Comparison of ENCODE assay signal across 8 cellular contexts in the genomic region with DNA sequence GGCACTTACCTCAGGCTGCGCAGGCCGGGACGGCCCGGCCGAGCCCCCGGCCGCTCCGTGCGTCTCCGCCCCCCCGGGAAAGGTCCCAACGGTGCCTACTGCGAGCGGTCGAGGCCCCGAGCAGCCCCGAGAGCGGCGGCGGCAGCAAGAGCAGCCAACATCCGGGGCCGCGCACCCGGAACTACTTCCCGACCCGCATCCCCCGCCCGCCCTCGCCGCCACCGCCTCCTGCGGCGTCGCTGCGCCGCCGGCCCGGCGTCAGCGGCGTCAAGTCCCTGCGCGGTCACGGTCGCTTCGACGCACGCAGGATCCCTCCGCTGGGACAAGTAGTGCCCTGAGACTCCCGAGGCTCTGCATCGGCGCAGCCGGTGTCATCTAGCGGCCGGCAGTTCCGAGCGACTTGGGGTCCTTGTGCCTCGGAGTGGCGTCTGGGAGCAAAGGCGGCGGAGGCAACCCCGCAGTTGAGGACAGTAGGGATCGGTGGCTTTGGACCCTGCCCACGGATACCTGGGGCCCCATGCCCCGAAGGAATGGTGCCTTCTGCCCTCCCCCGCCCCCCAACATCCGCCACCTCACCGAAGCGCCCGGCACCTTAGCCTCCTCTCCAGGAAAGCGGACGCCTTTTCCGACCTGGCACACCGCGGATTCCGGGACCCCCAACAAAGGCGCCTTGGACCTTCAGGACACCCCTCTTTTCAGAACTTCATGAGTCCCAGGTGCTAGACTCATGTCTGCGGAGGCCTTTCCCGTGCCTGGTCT. TPM values are rescaled to one million over a fixed set of nuclear protein-coding genes. Genes with fewer than 3 reads are reported as not detected.
DNase-seq lines count a peak whose midpoint lies in the region; ATAC-seq, FAIRE-seq and TF ChIP-seq lines count a peak whose summit lies in the region.

A gene (minus strand): TSS at position 186 of the 759 bp plus-strand sequence. CDS start 24,142 bp downstream, outside the sequence.

- H3K4me3 Mint-ChIP-seq in progenitor cell of endocrine pancreas (ENCODE audit: low read depth): peak within 1 kb of the TSS; percentile 84

- peak within 1 kb of the TSS; percentile 96 for H3K27ac Mint-ChIP-seq in progenitor cell of endocrine pancreas

- peak; percentile 84 for ATAC-seq in HG02798 (IDR thresholded peaks at IDR 0.05; ENCODE audit: poor library complexity, unreplicated experiment)
- ATAC-seq in upper lobe of right lung: peak; percentile 98

- H3K4me1 ChIP-seq in left ventricle myocardium inferior: peaks cover 62% of the 10 kb centered on the region
- peaks cover 26% of the 10 kb centered on the region for H3K4me1 ChIP-seq in upper lobe of right lung

- no peaks in the 10 kb centered on the region for H3K9me3 Mint-ChIP-seq in progenitor cell of endocrine pancreas (ENCODE audit: low read depth)

- no peaks in the 10 kb centered on the region for H3K27me3 Mint-ChIP-seq in progenitor cell of endocrine pancreas

- intact Hi-C loops in T-helper 1 cell treated with Interleukin-12 subunit alpha and Interleukin-12 subunit beta and Interleukin-4 antibody, amounts not matched to agents 30 ng/mL and 1 ng/mL, for 36 hours (cut with micrococcal nuclease): loop anchor here (1.0 to 10.0 kb wide), 11 partner anchors 15 to 840 kb away; a partner anchor contains a TSS
- intact Hi-C loops in left ventricle myocardium inferior (cut with micrococcal nuclease) (loop anchor here (10.0 kb wide), 1 partner anchor 120 kb away; a partner anchor contains a TSS), upper lobe of right lung (cut with DNase I) (no loop called here)

- H3K36me3 ChIP-seq in left ventricle myocardium inferior (no peaks in the 10 kb centered on the region), upper lobe of right lung (no peaks in the 10 kb centered on the region)

- FAIRE-seq in GM12891 (lab: Jason Lieb, UNC): peak; percentile 97

- H3K27ac ChIP-seq in left ventricle myocardium inferior (replicated peaks) (peak within 1 kb of the TSS; percentile 97), upper lobe of right lung (peak within 1 kb of the TSS; percentile 90)

- H3K36me3 Mint-ChIP-seq in progenitor cell of endocrine pancreas (ENCODE audit: insufficient read depth): no peaks in the 10 kb centered on the region

- no peaks in the 10 kb centered on the region for H3K27me3 ChIP-seq in left ventricle myocardium inferior (ENCODE audit: low read depth)
- no peaks in the 10 kb centered on the region for H3K27me3 ChIP-seq in upper lobe of right lung

- H3K9me3 ChIP-seq in left ventricle myocardium inferior (replicated peaks): no peaks in the 10 kb centered on the region
- no peaks in the 10 kb centered on the region for H3K9me3 ChIP-seq in upper lobe of right lung

- peak within 1 kb of the TSS; percentile 95 for H3K4me3 ChIP-seq in left ventricle myocardium inferior
- peak within 1 kb of the TSS; percentile 98 for H3K4me3 ChIP-seq in upper lobe of right lung

- H3K4me1 Mint-ChIP-seq in progenitor cell of endocrine pancreas (ENCODE audit: low read depth): peaks cover 52% of the 10 kb centered on the region

- no peak for TF ChIP-seq CTCF in left ventricle myocardium inferior (IDR thresholded peaks at IDR 0.05; ENCODE audit: borderline replicate concordance)
- TF ChIP-seq CTCF in progenitor cell of endocrine pancreas (IDR thresholded peaks at IDR 0.05; ENCODE audit: unreplicated experiment): no peak
- TF ChIP-seq CTCF in upper lobe of right lung (IDR thresholded peaks at IDR 0.05): no peak

- DNase-seq in GM12891 (ENCODE audit: insufficient read length, low spot score): peak; percentile 87
- DNase-seq in NCI-H1436 treated with DMSO at 0.1 percent for 48 hours (lab: John Stamatoyannopoulos, UW): peak; percentile 54
- peak; percentile 90 for DNase-seq in amniotic epithelial cell (ENCODE audit: low read depth)
- peak; percentile 93 for DNase-seq in left ventricle myocardium inferior
- DNase-seq in progenitor cell of endocrine pancreas (ENCODE audit: low spot score, unreplicated experiment): peak; percentile 91
- DNase-seq in upper lobe of right lung: peak; percentile 96

- peak; percentile 95 for TF ChIP-seq POLR2A in GM12891 (IDR thresholded peaks at IDR 0.05; ENCODE audit: low read depth, low read length)

TF ChIP-seq in GM12891, 5 proteins besides CTCF, POLR2A, EP300 and RAD21:
- peak; percentile 99 for TF ChIP-seq TAF1 (IDR thresholded peaks at IDR 0.05; ENCODE audit: low read depth, low read length)
- TF ChIP-seq POLR2AphosphoS5 (IDR thresholded peaks at IDR 0.05; ENCODE audit: low read depth, low read length): peak; percentile 90
- no peak for TF ChIP-seq SPI1 (IDR thresholded peaks at IDR 0.05; ENCODE audit: low read depth, low read length)
- TF ChIP-seq PAX5 (IDR thresholded peaks at IDR 0.05; ENCODE audit: insufficient read depth, low read length, severe bottlenecking): peak; percentile 97
- TF ChIP-seq POU2F2 (IDR thresholded peaks at IDR 0.05; ENCODE audit: low read depth, low read length): peak; percentile 93

RNA-seq across cellular contexts. Expression of the gene that starts here (rescaled TPM):
- polyA plus RNA-seq in GM12891 (2012; ENCODE audit: low read depth, missing spikeins): 11.4 TPM
- 56.0 and 56.2 TPM in 2 replicates for total RNA-seq in T-helper 1 cell treated with Interleukin-12 subunit alpha and Interleukin-12 subunit beta and Interleukin-4 antibody, amounts not matched to agents 30 ng/mL and 1 ng/mL, for 36 hours
- total RNA-seq in left ventricle myocardium inferior (40.7 TPM), progenitor cell of endocrine pancreas (63.0 and 64.4 TPM in 2 replicates), upper lobe of right lung (47.0 TPM)

Comparison
In these comparisons a context has a peak if more than half of its experiments do, and no peak if none do; other contexts are left out.
1. Peak in every context shown above with its lines: DNase-seq, ATAC-seq, H3K4me3 ChIP-seq and H3K27ac ChIP-seq.